Comparison of ENCODE assay signal across 1 cellular context in genomic region chr12:95974358-95974757, GRCh38.
TF ChIP-seq lines count a peak whose summit lies in the region.

No MANE protein-coding gene starts in this region.

TF ChIP-seq in HepG2, 621 proteins besides CTCF, POLR2A, EP300 and RAD21 (continued from another document and continues in another):
- TF ChIP-seq ZBTB4 (CRISPR knock-in tag; IDR thresholded peaks at IDR 0.05; ENCODE audit: borderline replicate concordance), result no peak
- no peak for TF ChIP-seq ZNF781 (CRISPR knock-in tag; IDR thresholded peaks at IDR 0.05; ENCODE audit: borderline replicate concordance, not compliant biosample characterization)
- TF ChIP-seq ZFP1 (CRISPR knock-in tag; IDR thresholded peaks at IDR 0.05), result 0 out of 2 replicates have a peak, but pooled peaks have one; percentile 39
- TF ChIP-seq MIER2 (CRISPR knock-in tag; IDR thresholded peaks at IDR 0.05), result no peak
- TF ChIP-seq HHEX (CRISPR knock-in tag; IDR thresholded peaks at IDR 0.05), result peak; percentile 97
- TF ChIP-seq SNAPC5 (CRISPR knock-in tag; IDR thresholded peaks at IDR 0.05; ENCODE audit: borderline replicate concordance), result no peak
- TF ChIP-seq GABPA (IDR thresholded peaks at IDR 0.05; ENCODE audit: low read depth, low read length), result no peak
- TF ChIP-seq GABPA (CRISPR knock-in tag; IDR thresholded peaks at IDR 0.05; ENCODE audit: low read depth), result no peak
- peak; percentile 87 for TF ChIP-seq ARID3A (IDR thresholded peaks at IDR 0.05; ENCODE audit: low read depth, low read length)
- TF ChIP-seq THAP11 (CRISPR knock-in tag; IDR thresholded peaks at IDR 0.05), result peak; percentile 62
- no peak for TF ChIP-seq ZNF121 (CRISPR knock-in tag; IDR thresholded peaks at IDR 0.05)
- TF ChIP-seq ZNF550 (CRISPR knock-in tag; IDR thresholded peaks at IDR 0.05; ENCODE audit: borderline replicate concordance), result no peak
- TF ChIP-seq SYNCRIP (IDR thresholded peaks at IDR 0.05; ENCODE audit: insufficient read depth, low read depth, low read length), result no peak
- no peak for TF ChIP-seq BCLAF1 (IDR thresholded peaks at IDR 0.05)
- TF ChIP-seq RFXANK (CRISPR knock-in tag; IDR thresholded peaks at IDR 0.05), result no peak
- TF ChIP-seq NBN (conservative IDR thresholded peaks at IDR 0.05), result no peak
- 0 out of 2 replicates have a peak, but pooled peaks have one; percentile 4 for TF ChIP-seq SIN3A (IDR thresholded peaks at IDR 0.05; ENCODE audit: borderline replicate concordance, low read depth, low read length)
- TF ChIP-seq ZNF746 (CRISPR knock-in tag; IDR thresholded peaks at IDR 0.05), result no peak
- no peak for TF ChIP-seq ZFP36L2 (CRISPR knock-in tag; IDR thresholded peaks at IDR 0.05)
- no peak for TF ChIP-seq SP4 (CRISPR knock-in tag; IDR thresholded peaks at IDR 0.05)
- TF ChIP-seq ZNF660 (CRISPR knock-in tag; IDR thresholded peaks at IDR 0.05; ENCODE audit: borderline replicate concordance, low read depth), result no peak
- TF ChIP-seq PCBP1 (IDR thresholded peaks at IDR 0.05; ENCODE audit: borderline replicate concordance, low read depth, low read length), result no peak
- 0 out of 2 replicates have a peak, but pooled peaks have one; percentile 26 for TF ChIP-seq ZNF772 (CRISPR knock-in tag; IDR thresholded peaks at IDR 0.05)
- TF ChIP-seq TGIF2 (CRISPR knock-in tag; IDR thresholded peaks at IDR 0.05), result peak; percentile 42; the same call in 1 of the 2 replicates
- no peak for TF ChIP-seq ZNF674 (CRISPR knock-in tag; IDR thresholded peaks at IDR 0.05; ENCODE audit: low read depth)
- no peak for TF ChIP-seq ZNF513 (CRISPR knock-in tag; conservative IDR thresholded peaks at IDR 0.05)
- peak; percentile 33; the same call in 1 of the 2 replicates for TF ChIP-seq ZNF800 (CRISPR knock-in tag; IDR thresholded peaks at IDR 0.05)
- TF ChIP-seq SETDB1 (CRISPR knock-in tag; IDR thresholded peaks at IDR 0.05; ENCODE audit: borderline replicate concordance), result no peak
- no peak for TF ChIP-seq MTA1 (CRISPR knock-in tag; IDR thresholded peaks at IDR 0.05; ENCODE audit: borderline replicate concordance)
- TF ChIP-seq KDM5A (IDR thresholded peaks at IDR 0.05; ENCODE audit: borderline replicate concordance, low read length), result no peak
- no peak for TF ChIP-seq SRSF9 (IDR thresholded peaks at IDR 0.05; ENCODE audit: borderline replicate concordance, insufficient read depth, low read depth, low read length, poor library complexity, severe bottlenecking)
- TF ChIP-seq ZNF280D (CRISPR knock-in tag; IDR thresholded peaks at IDR 0.05), result no peak
- TF ChIP-seq GMEB1 (CRISPR knock-in tag; IDR thresholded peaks at IDR 0.05; ENCODE audit: borderline replicate concordance), result peak; percentile 24; the same call in 1 of the 2 replicates
- TF ChIP-seq KLF9 (CRISPR knock-in tag; IDR thresholded peaks at IDR 0.05; ENCODE audit: low read depth), result no peak
- TF ChIP-seq FOXP4 (CRISPR knock-in tag; IDR thresholded peaks at IDR 0.05), result peak; percentile 95
- no peak for TF ChIP-seq ZNF138 (CRISPR knock-in tag; IDR thresholded peaks at IDR 0.05; ENCODE audit: low read depth)
- TF ChIP-seq FOXA3 (CRISPR knock-in tag; IDR thresholded peaks at IDR 0.05), result peak; percentile 98
- TF ChIP-seq THAP9 (CRISPR knock-in tag; IDR thresholded peaks at IDR 0.05; ENCODE audit: borderline replicate concordance), result no peak
